In the genomic region with DNA sequence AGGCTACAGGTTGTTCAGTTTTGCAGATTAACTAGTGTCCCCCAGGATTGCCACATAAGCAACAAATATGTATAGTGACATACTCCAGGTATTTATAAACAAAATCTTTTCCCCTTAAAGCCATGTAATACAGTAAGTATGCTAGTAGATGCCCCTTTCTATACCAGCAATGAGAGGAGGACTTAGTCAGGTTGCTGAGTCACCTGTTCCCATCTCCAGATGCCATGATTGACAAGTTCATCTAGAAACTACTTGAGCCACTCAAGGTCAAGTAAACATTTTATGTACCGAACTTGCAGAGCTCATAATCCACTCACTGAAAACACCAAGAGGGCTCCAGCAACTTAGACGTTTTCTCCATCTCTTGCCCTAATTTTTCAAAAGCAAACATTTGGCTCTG, we compare ENCODE assay signal across 1 cellular context.
TF ChIP-seq lines count a peak whose summit lies in the region.

No MANE protein-coding gene starts in this region.

TF ChIP-seq in endothelial cell of umbilical vein, 7 proteins besides CTCF, POLR2A, EP300 and RAD21:
- TF ChIP-seq, protein P1, sequence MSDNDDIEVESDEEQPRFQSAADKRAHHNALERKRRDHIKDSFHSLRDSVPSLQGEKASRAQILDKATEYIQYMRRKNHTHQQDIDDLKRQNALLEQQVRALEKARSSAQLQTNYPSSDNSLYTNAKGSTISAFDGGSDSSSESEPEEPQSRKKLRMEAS (IDR thresholded peaks at IDR 0.05; ENCODE audit: insufficient read depth, insufficient read length) = no peak
- TF ChIP-seq MYC (IDR thresholded peaks at IDR 0.05; ENCODE audit: low read depth, low read length) (no peak), GATA2 (IDR thresholded peaks at IDR 0.05; ENCODE audit: insufficient read depth, insufficient read length, low read depth, low read length) (no peak), FOS (IDR thresholded peaks at IDR 0.05; ENCODE audit: borderline replicate concordance, insufficient read depth, low read length) (no peak), JUN (IDR thresholded peaks at IDR 0.05; ENCODE audit: borderline replicate concordance, insufficient read depth, insufficient read length, low read depth) (no peak), POLR2AphosphoS5 (IDR thresholded peaks at IDR 0.05; ENCODE audit: insufficient read depth, low read depth, low read length) (no peak), EZH2 (IDR thresholded peaks at IDR 0.05; ENCODE audit: borderline replicate concordance, low read depth, low read length, severe bottlenecking) (no peak)
